In the genomic region with DNA sequence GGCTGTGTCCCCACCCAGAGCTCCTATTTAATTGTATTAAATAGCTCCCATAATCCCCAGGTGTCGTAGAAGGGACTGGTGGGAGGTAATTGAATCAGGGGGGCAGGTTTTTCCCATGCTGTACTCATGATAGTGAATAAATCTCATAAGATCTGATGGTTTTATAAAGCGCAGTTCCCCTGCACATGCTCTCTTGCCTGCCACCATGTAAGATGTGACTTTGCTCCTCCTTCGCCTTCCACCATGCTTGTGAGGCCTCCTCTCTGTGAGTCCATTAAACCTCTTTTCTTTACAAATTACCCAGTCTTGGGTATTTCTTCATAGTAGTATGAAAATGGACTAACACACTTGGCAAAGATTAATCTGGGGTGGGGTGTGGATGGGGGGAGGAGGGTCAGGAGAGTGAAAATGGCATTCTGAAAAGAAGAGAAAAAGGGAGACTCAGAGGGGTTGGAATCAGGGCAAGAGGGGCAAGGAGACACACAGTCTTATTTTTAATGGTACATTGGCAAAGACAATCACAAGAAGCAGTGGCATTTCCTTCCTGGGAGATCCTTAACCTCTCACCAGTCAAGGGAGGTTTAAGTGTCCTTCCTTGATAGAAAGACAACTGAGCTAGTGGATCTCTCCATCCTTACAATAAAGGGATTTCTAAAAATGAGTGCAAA, we compare ENCODE assay signal across 11 cellular contexts. TPM values are rescaled to one million over a fixed set of nuclear protein-coding genes. Genes with fewer than 3 reads are reported as not detected.
A peak's percentile ranks its signal among the peaks of the same experiment; 100 is the strongest.
DNase-seq lines count a peak whose midpoint lies in the region; ATAC-seq and TF ChIP-seq lines count a peak whose summit lies in the region.
"Had no signal": no experiment of that assay in that cellular context is flagged by ENCODE, and none has a peak within 500 bp of the region (broad histone marks: within the 10 kb centered on the region; RNA-seq: fewer than 3 reads in every experiment).

No MANE protein-coding gene starts in this region.

- no peaks in the 10 kb centered on the region for H3K9me2 ChIP-seq in PC-3 (replicated peaks; ENCODE audit: low read length)

- H3K27me3 ChIP-seq in PC-3 (ENCODE audit: low read length) (no peaks in the 10 kb centered on the region), muscle layer of duodenum (ENCODE audit: low read depth, low read length) (no peaks in the 10 kb centered on the region), colonic mucosa (no peaks in the 10 kb centered on the region)
- H3K27me3 ChIP-seq: spleen had no signal

- H3K79me2 ChIP-seq in PC-3 (ENCODE audit: low read length), result no peaks in the 10 kb centered on the region

- no peaks in the 10 kb centered on the region for H3K9me3 ChIP-seq in PC-3 (ENCODE audit: low read length)
- no peaks in the 10 kb centered on the region for H3K9me3 ChIP-seq in muscle layer of duodenum (ENCODE audit: control insufficient read depth in 1 of 2, low read length in 2 of 2)
- H3K9me3 ChIP-seq in colonic mucosa, result no peaks in the 10 kb centered on the region

- H3K9ac ChIP-seq in PC-3 (ENCODE audit: low read length) (peak overlapping the region; percentile 62), colonic mucosa (ENCODE audit: low read depth in 2 of 2, low read length in 2 of 2) (no peak overlapping the region)

- DNase-seq in PC-3 (no peak), colonic mucosa (no peak), NCI-H446 (lab: John Stamatoyannopoulos, UW) (no peak), NCI-H748 treated with DMSO at 0.1 percent for 48 hours (lab: John Stamatoyannopoulos, UW) (no peak)
- DNase-seq: spleen had no signal

- CTCF ChIA-PET in PC-3 (lab: Charles Lee), result interaction anchor here (0.8 kb wide), 1 partner anchor 30 kb away, joined by 4 read pairs; no protein-coding TSS in a partner anchor

- H3K4me1 ChIP-seq in PC-3 (ENCODE audit: insufficient read depth, low read length), result peaks cover 44% of the 10 kb centered on the region
- peaks cover 0 to 5% of the 10 kb centered on the region in 2 donors for H3K4me1 ChIP-seq in muscle layer of duodenum (ENCODE audit: control insufficient read depth in 1 of 2, insufficient read depth in 2 of 2, low read length in 2 of 2)
- no peaks in the 10 kb centered on the region for H3K4me1 ChIP-seq in colonic mucosa

- H3K4me3 ChIP-seq in PC-3 (ENCODE audit: low read length), result no peak overlapping the region
- no peak overlapping the region for H3K4me3 ChIP-seq in muscle layer of duodenum (ENCODE audit: low read depth in 1 of 2, low read length in 2 of 2)
- H3K4me3 ChIP-seq in colonic mucosa, result no peak overlapping the region
- H3K4me3 ChIP-seq: spleen had no signal

- H3K27ac ChIP-seq in PC-3 (ENCODE audit: low read length), result peak overlapping the region; percentile 96
- H3K27ac ChIP-seq in muscle layer of duodenum (ENCODE audit: low read length), result peak overlapping the region; percentile 85
- no peak overlapping the region for H3K27ac ChIP-seq in colonic mucosa

- no peaks in the 10 kb centered on the region for H4K20me1 ChIP-seq in PC-3 (ENCODE audit: low read length)

- no peak overlapping the region for H2AFZ ChIP-seq in PC-3 (ENCODE audit: low read length)

- POLR2A ChIA-PET in PC-3 (lab: Charles Lee; ENCODE audit: unreplicated experiment), result interaction anchor here (0.5 kb wide), 1 partner anchor 41 kb away, joined by 4 read pairs; no protein-coding TSS in a partner anchor

- H3K4me2 ChIP-seq in PC-3 (ENCODE audit: low read length), result no peak overlapping the region

- no peaks in the 10 kb centered on the region for H3K36me3 ChIP-seq in PC-3 (ENCODE audit: low read depth, low read length)
- peaks cover 0 to 9% of the 10 kb centered on the region in 2 donors for H3K36me3 ChIP-seq in muscle layer of duodenum (ENCODE audit: control insufficient read depth in 1 of 2, insufficient read depth in 2 of 2, low read length in 2 of 2)
- H3K36me3 ChIP-seq in colonic mucosa, result no peaks in the 10 kb centered on the region
- H3K36me3 ChIP-seq: spleen had no signal

- TSS peak; percentile 87 for BruUV-seq in PC-3 (replicated peaks; lab: Mats Ljungman, UMichigan)

- intact Hi-C loops in PC-3 (cut with micrococcal nuclease), result loop anchor here (2.0 to 10.0 kb wide), 4 partner anchors 32 to 308 kb away; no protein-coding TSS in a partner anchor
- intact Hi-C loops in colonic mucosa (cut with DNase I), result no loop called here

- peak; percentile 12 for ATAC-seq in GM18519 (IDR thresholded peaks at IDR 0.05; ENCODE audit: low FRiP score, unreplicated experiment)
- peak; percentile 33 for ATAC-seq in GM21717 (IDR thresholded peaks at IDR 0.05; ENCODE audit: unreplicated experiment)
- ATAC-seq in PC-3, result no peak
- no peak for ATAC-seq in HG03196 (IDR thresholded peaks at IDR 0.05; ENCODE audit: unreplicated experiment)

- TF ChIP-seq CTCF in PC-3 (conservative IDR thresholded peaks at IDR 0.05; ENCODE audit: low read depth, low read length) (no peak), colonic mucosa (IDR thresholded peaks at IDR 0.05) (no peak)

- H3F3A ChIP-seq in PC-3 (ENCODE audit: low read length, unreplicated experiment), result peaks cover 7% of the 10 kb centered on the region

RNA-seq across cellular contexts. Expression of a gene that starts 37.5 kb away (rescaled TPM):
- total RNA-seq in PC-3 (2014; rRNA removed) (not detected in 2 replicates), colonic mucosa (not detected)
- total RNA-seq: lung microvascular endothelial cell, spleen, subcutaneous adipose tissue had no signal

Comparison
In these comparisons a context has a peak if more than half of its experiments do, and no peak if none do; other contexts are left out.
1. ATAC-seq: peak in GM18519 (single experiment) and GM21717 (single experiment); none in PC-3 (single experiment) and HG03196 (single experiment).